In genomic region chr11:46039990-46040389, GRCh38 we compare ENCODE assay signal across 16 cellular contexts.
A peak's percentile ranks its signal among the peaks of the same experiment; 100 is the strongest.
DNase-seq lines count a peak whose midpoint lies in the region; ATAC-seq, FAIRE-seq and TF ChIP-seq lines count a peak whose summit lies in the region.
"Had no signal": no experiment of that assay in that cellular context is flagged by ENCODE, and none has a peak within 500 bp of the region (broad histone marks: within the 10 kb centered on the region; RNA-seq: fewer than 3 reads in every experiment).

No MANE protein-coding gene starts in this region.

- no peak for ATAC-seq in stimulated activated effector memory CD8-positive, alpha-beta T cell treated with anti-CD3 and anti-CD28 coated beads, Interleukin-12 subunit alpha, Interleukin-12 subunit beta, amount 100 ng/mL, for 72 hours

- H2BK15ac ChIP-seq in H9 (ENCODE audit: low read depth, low read length), result no peak overlapping the region

- no peak overlapping the region for H4K91ac ChIP-seq in H9 (ENCODE audit: insufficient read length, low read depth, low read length)

- no peak overlapping the region for H3K4ac ChIP-seq in H9 (ENCODE audit: low read depth, low read length)

- H2AFZ ChIP-seq in astrocyte (ENCODE audit: low read depth, low read length) (no peak overlapping the region), H9 (ENCODE audit: low read length) (no peak overlapping the region)

- no peak overlapping the region for H2BK5ac ChIP-seq in H9 (ENCODE audit: insufficient read length, low read length)

- no peak overlapping the region for H3T11ph ChIP-seq in H9 (ENCODE audit: low read length)

- H3K56ac ChIP-seq in H9 (ENCODE audit: insufficient read length, low read depth, low read length), result no peak overlapping the region

- no peaks in the 10 kb centered on the region for H3K79me1 ChIP-seq in H9 (ENCODE audit: insufficient read depth, low read depth, low read length, poor library complexity, severe bottlenecking)

- no peak overlapping the region for H3K27ac ChIP-seq in astrocyte (ENCODE audit: low read depth, low read length)
- H3K27ac ChIP-seq in Peyer's patch, result no peak overlapping the region
- no peak overlapping the region for H3K27ac ChIP-seq in H9 (ENCODE audit: insufficient read length, low read depth, low read length)
- H3K27ac ChIP-seq: epithelial cell of prostate, prostate gland had no signal

- H2BK120ac ChIP-seq in H9 (ENCODE audit: low read depth, low read length, poor library complexity, severe bottlenecking), result no peak overlapping the region

- TF ChIP-seq CTCF in astrocyte (IDR thresholded peaks at IDR 0.05; ENCODE audit: insufficient read depth, low read depth, low read length) (no peak), foreskin fibroblast (IDR thresholded peaks at IDR 0.05; ENCODE audit: low read depth, low read length) (no peak), Peyer's patch (IDR thresholded peaks at IDR 0.05) (no peak), H9 (conservative IDR thresholded peaks at IDR 0.05) (no peak)

- no peak overlapping the region for H2BK12ac ChIP-seq in H9 (ENCODE audit: insufficient read length, low read depth, low read length)

- H3K4me3 ChIP-seq in astrocyte (ENCODE audit: insufficient read depth, low read depth, low read length), result no peak overlapping the region
- no peak overlapping the region for H3K4me3 ChIP-seq in foreskin fibroblast (ENCODE audit: low read depth in 1 of 2, low read length in 2 of 2)
- no peak overlapping the region for H3K4me3 ChIP-seq in Peyer's patch
- H3K4me3 ChIP-seq: prostate gland had no signal

- no peak for DNase-seq in activated naive CD4-positive, alpha-beta T cell (lab: John Stamatoyannopoulos, UW)
- DNase-seq in astrocyte (ENCODE audit: low read depth) (peak; percentile 77), foreskin fibroblast (peak; percentile 23 to 61), KBM-7 (no peak), Peyer's patch (no peak), H9 (no peak)
- no peak for DNase-seq in stimulated activated effector memory CD8-positive, alpha-beta T cell treated with anti-CD3 and anti-CD28 coated beads, Interleukin-12 subunit alpha, Interleukin-12 subunit beta, amount 100 ng/mL, for 72 hours (ENCODE audit: low spot score in 2 of 2)
- DNase-seq: activated naive CD8-positive, alpha-beta T cell treated with anti-CD3 and anti-CD28 coated beads, Interleukin-2, amount 10 ng/mL, durations not matched to agents 7 days and 5 days; naive B cell; NCI-H748 treated with DMSO at 0.1 percent for 48 hours; substantia nigra; T-helper 9 cell had no signal

- no peak for TF ChIP-seq POLR2A in Peyer's patch (IDR thresholded peaks at IDR 0.05)

- no peaks in the 10 kb centered on the region for H3K4me1 ChIP-seq in astrocyte (ENCODE audit: insufficient read depth, low read length)
- no peaks in the 10 kb centered on the region for H3K4me1 ChIP-seq in Peyer's patch
- no peaks in the 10 kb centered on the region for H3K4me1 ChIP-seq in H9 (ENCODE audit: insufficient read depth, low read length)

- no peak for FAIRE-seq in astrocyte (lab: Jason Lieb, UNC)
- FAIRE-seq: colon had no signal

- H3K14ac ChIP-seq in H9 (ENCODE audit: insufficient read depth, low read length), result no peak overlapping the region

- no peaks in the 10 kb centered on the region for H3K23me2 ChIP-seq in H9 (ENCODE audit: insufficient read length, low read depth, low read length, poor library complexity, severe bottlenecking)

- H3K36me3 ChIP-seq in astrocyte (ENCODE audit: insufficient read depth, low read length) (no peaks in the 10 kb centered on the region), Peyer's patch (no peaks in the 10 kb centered on the region)
- H3K36me3 ChIP-seq: prostate gland had no signal

- H3K9ac ChIP-seq in astrocyte (ENCODE audit: low read length), result no peak overlapping the region
- H3K9ac ChIP-seq in H9 (ENCODE audit: extremely low read depth, insufficient read length, low read length), result no peak overlapping the region

- H4K20me1 ChIP-seq in astrocyte (ENCODE audit: insufficient read depth, low read length) (peaks cover 39% of the 10 kb centered on the region), H9 (ENCODE audit: control insufficient read depth, insufficient read depth, insufficient read length) (no peaks in the 10 kb centered on the region)

- H3K4me1 Mint-ChIP-seq in activated naive CD4-positive, alpha-beta T cell treated with anti-CD3 and anti-CD28 coated beads, Interleukin-2, amount 50 U/mL, for 24 hours, result peaks cover 33% of the 10 kb centered on the region
- peaks cover 6% of the 10 kb centered on the region for H3K4me1 Mint-ChIP-seq in astrocyte (ENCODE audit: low read depth, unreplicated experiment)
- peaks cover 20% of the 10 kb centered on the region for H3K4me1 Mint-ChIP-seq in stimulated activated effector memory CD8-positive, alpha-beta T cell treated with anti-CD3 and anti-CD28 coated beads, Interleukin-12 subunit alpha, Interleukin-12 subunit beta, amount 100 ng/mL, for 72 hours
- no peaks in the 10 kb centered on the region for H3K4me1 Mint-ChIP-seq in H9

- H3K4me3 Mint-ChIP-seq in activated naive CD4-positive, alpha-beta T cell treated with anti-CD3 and anti-CD28 coated beads, Interleukin-2, amount 50 U/mL, for 24 hours, result no peak overlapping the region
- H3K4me3 Mint-ChIP-seq in astrocyte (ENCODE audit: unreplicated experiment) (no peak overlapping the region), H9 (no peak overlapping the region)
- no peak overlapping the region for H3K4me3 Mint-ChIP-seq in stimulated activated effector memory CD8-positive, alpha-beta T cell treated with anti-CD3 and anti-CD28 coated beads, Interleukin-12 subunit alpha, Interleukin-12 subunit beta, amount 100 ng/mL, for 72 hours
- H3K4me3 Mint-ChIP-seq: activated naive CD8-positive, alpha-beta T cell treated with anti-CD3 and anti-CD28 coated beads, Interleukin-2, amount 10 ng/mL, durations not matched to agents 7 days and 5 days; naive B cell had no signal

- no peak overlapping the region for H2BK20ac ChIP-seq in H9 (ENCODE audit: low read depth, low read length, poor library complexity, severe bottlenecking)

- in situ Hi-C loops in KBM-7 (cut with MboI; ENCODE audit: low pct_unique_long_range_greater_than_20kb, low sequenced_read_pairs), result no loop called here

- no peaks in the 10 kb centered on the region for H3K9me3 Mint-ChIP-seq in activated naive CD4-positive, alpha-beta T cell treated with anti-CD3 and anti-CD28 coated beads, Interleukin-2, amount 50 U/mL, for 24 hours
- H3K9me3 Mint-ChIP-seq in astrocyte (ENCODE audit: unreplicated experiment) (no peaks in the 10 kb centered on the region), H9 (no peaks in the 10 kb centered on the region)
- no peaks in the 10 kb centered on the region for H3K9me3 Mint-ChIP-seq in stimulated activated effector memory CD8-positive, alpha-beta T cell treated with anti-CD3 and anti-CD28 coated beads, Interleukin-12 subunit alpha, Interleukin-12 subunit beta, amount 100 ng/mL, for 72 hours
- H3K9me3 Mint-ChIP-seq: activated naive CD8-positive, alpha-beta T cell treated with anti-CD3 and anti-CD28 coated beads, Interleukin-2, amount 10 ng/mL, durations not matched to agents 7 days and 5 days; naive B cell had no signal

- no peaks in the 10 kb centered on the region for H3K27me3 Mint-ChIP-seq in activated naive CD4-positive, alpha-beta T cell treated with anti-CD3 and anti-CD28 coated beads, Interleukin-2, amount 50 U/mL, for 24 hours
- no peaks in the 10 kb centered on the region for H3K27me3 Mint-ChIP-seq in astrocyte (ENCODE audit: low read depth, unreplicated experiment)
- H3K27me3 Mint-ChIP-seq in H9 (ENCODE audit: low read depth), result no peaks in the 10 kb centered on the region
- H3K27me3 Mint-ChIP-seq: activated naive CD8-positive, alpha-beta T cell treated with anti-CD3 and anti-CD28 coated beads, Interleukin-2, amount 10 ng/mL, durations not matched to agents 7 days and 5 days; naive B cell had no signal

- H3K18ac ChIP-seq in H9 (ENCODE audit: insufficient read length, low read depth, low read length), result no peak overlapping the region

- H3K27me3 ChIP-seq in astrocyte (ENCODE audit: insufficient read depth, low read length) (no peaks in the 10 kb centered on the region), Peyer's patch (no peaks in the 10 kb centered on the region), H9 (ENCODE audit: insufficient read depth, low read length) (no peaks in the 10 kb centered on the region)

- H4K5ac ChIP-seq in H9 (ENCODE audit: insufficient read length, low read depth, low read length), result no peak overlapping the region

- peak overlapping the region; percentile 35 for H3K27ac Mint-ChIP-seq in activated naive CD4-positive, alpha-beta T cell treated with anti-CD3 and anti-CD28 coated beads, Interleukin-2, amount 50 U/mL, for 24 hours
- H3K27ac Mint-ChIP-seq in astrocyte (ENCODE audit: unreplicated experiment) (no peak overlapping the region), H9 (no peak overlapping the region)
- H3K27ac Mint-ChIP-seq in stimulated activated effector memory CD8-positive, alpha-beta T cell treated with anti-CD3 and anti-CD28 coated beads, Interleukin-12 subunit alpha, Interleukin-12 subunit beta, amount 100 ng/mL, for 72 hours, result peak overlapping the region; percentile 48
- H3K27ac Mint-ChIP-seq: activated naive CD8-positive, alpha-beta T cell treated with anti-CD3 and anti-CD28 coated beads, Interleukin-2, amount 10 ng/mL, durations not matched to agents 7 days and 5 days had no signal

- H3K4me2 ChIP-seq in astrocyte (ENCODE audit: low read length) (no peak overlapping the region), H9 (ENCODE audit: insufficient read depth, insufficient read length, low read length) (no peak overlapping the region)

- H3K79me2 ChIP-seq in astrocyte (ENCODE audit: insufficient read depth, low read length), result no peaks in the 10 kb centered on the region
- no peaks in the 10 kb centered on the region for H3K79me2 ChIP-seq in H9 (ENCODE audit: insufficient read depth, low read length)

- peaks cover 6% of the 10 kb centered on the region for H3K36me3 Mint-ChIP-seq in activated naive CD4-positive, alpha-beta T cell treated with anti-CD3 and anti-CD28 coated beads, Interleukin-2, amount 50 U/mL, for 24 hours
- no peaks in the 10 kb centered on the region for H3K36me3 Mint-ChIP-seq in astrocyte (ENCODE audit: low read depth, unreplicated experiment)
- peaks cover 5% of the 10 kb centered on the region for H3K36me3 Mint-ChIP-seq in stimulated activated effector memory CD8-positive, alpha-beta T cell treated with anti-CD3 and anti-CD28 coated beads, Interleukin-12 subunit alpha, Interleukin-12 subunit beta, amount 100 ng/mL, for 72 hours
- H3K36me3 Mint-ChIP-seq in H9 (ENCODE audit: insufficient read depth in 1 of 3, low read depth in 3 of 3), result no peaks in the 10 kb centered on the region
- H3K36me3 Mint-ChIP-seq: activated naive CD8-positive, alpha-beta T cell treated with anti-CD3 and anti-CD28 coated beads, Interleukin-2, amount 10 ng/mL, durations not matched to agents 7 days and 5 days; naive B cell had no signal

- H2AK5ac ChIP-seq in H9 (ENCODE audit: insufficient read length, low read length), result no peak overlapping the region

- H4K8ac ChIP-seq in H9 (replicated peaks; ENCODE audit: insufficient read length, low read depth, low read length), result no peak overlapping the region

- H3K9me3 ChIP-seq in astrocyte (ENCODE audit: insufficient read depth, low read depth, low read length) (no peaks in the 10 kb centered on the region), Peyer's patch (no peaks in the 10 kb centered on the region), H9 (ENCODE audit: control insufficient read depth, low read depth, low read length) (no peaks in the 10 kb centered on the region)
- H3K9me3 ChIP-seq: prostate gland had no signal

- no peak overlapping the region for H3K23ac ChIP-seq in H9 (ENCODE audit: insufficient read length, low read depth, low read length)

Comparison
In these comparisons a context has a peak if more than half of its experiments do, and no peak if none do; other contexts are left out.
1. H3K27ac Mint-ChIP-seq: peak in activated naive CD4-positive, alpha-beta T cell treated with anti-CD3 and anti-CD28 coated beads, Interleukin-2, amount 50 U/mL, for 24 hours (single experiment) and stimulated activated effector memory CD8-positive, alpha-beta T cell treated with anti-CD3 and anti-CD28 coated beads, Interleukin-12 subunit alpha, Interleukin-12 subunit beta, amount 100 ng/mL, for 72 hours (single experiment); none in astrocyte (single experiment) and H9 (0 of 3).
2. DNase-seq: peak in astrocyte (single experiment) and foreskin fibroblast (2 of 2); none in activated naive CD4-positive, alpha-beta T cell (0 of 4), stimulated activated effector memory CD8-positive, alpha-beta T cell treated with anti-CD3 and anti-CD28 coated beads, Interleukin-12 subunit alpha, Interleukin-12 subunit beta, amount 100 ng/mL, for 72 hours (0 of 2), KBM-7 (single experiment), Peyer's patch (0 of 3) and H9 (single experiment).